1 cellular context compared by ENCODE assay signal in genomic region chr5:113214026-113214425, GRCh38.
TF ChIP-seq lines count a peak whose summit lies in the region.

No MANE protein-coding gene starts in this region.

TF ChIP-seq in IMR-90, 13 proteins besides CTCF, POLR2A, EP300 and RAD21:
- TF ChIP-seq MXI1 (IDR thresholded peaks at IDR 0.05; ENCODE audit: borderline replicate concordance, low read depth, low read length) (no peak), CEBPB (IDR thresholded peaks at IDR 0.05; ENCODE audit: low read depth, low read length) (no peak), MAFK (IDR thresholded peaks at IDR 0.05; ENCODE audit: low read depth, low read length) (no peak), BHLHE40 (IDR thresholded peaks at IDR 0.05; ENCODE audit: low read depth, low read length) (no peak), NFE2L2 (IDR thresholded peaks at IDR 0.05; ENCODE audit: low read depth, low read length) (no peak), RFX5 (IDR thresholded peaks at IDR 0.05; ENCODE audit: low read depth, low read length) (no peak), USF2 (IDR thresholded peaks at IDR 0.05; ENCODE audit: low read depth, low read length) (no peak), MAZ (IDR thresholded peaks at IDR 0.05; ENCODE audit: borderline replicate concordance, low read depth, low read length) (no peak), SMC3 (IDR thresholded peaks at IDR 0.05; ENCODE audit: low read depth, low read length) (no peak), RCOR1 (IDR thresholded peaks at IDR 0.05; ENCODE audit: insufficient replicate concordance, low read length) (no peak)
